ENCODE assay signal across 16 cellular contexts in genomic region chr3:30440880-30441279, GRCh38.
DNase-seq lines count a peak whose midpoint lies in the region; ATAC-seq and TF ChIP-seq lines count a peak whose summit lies in the region.
"Had no signal": no experiment of that assay in that cellular context is flagged by ENCODE, and none has a peak within 500 bp of the region (broad histone marks: within the 10 kb centered on the region; RNA-seq: fewer than 3 reads in every experiment).

No MANE protein-coding gene starts in this region.

- H3K27ac Mint-ChIP-seq in endodermal cell = peak overlapping the region; percentile 16
- no peak overlapping the region for H3K27ac Mint-ChIP-seq in activated CD4-positive, alpha-beta T cell treated with anti-CD3 and anti-CD28 coated beads, Interleukin-2, amount 10 ng/mL, durations not matched to agents 7 days and 5 days
- H3K27ac Mint-ChIP-seq: mesothelial cell of epicardium had no signal

- no peaks in the 10 kb centered on the region for H3K79me1 ChIP-seq in IMR-90 (ENCODE audit: low read depth in 1 of 2, low read length in 2 of 2)

- dilution Hi-C loops in IMR-90 (cut with HindIII; ENCODE audit: low sequenced_read_pairs, unreplicated experiment) = no loop called here

- H3K36me3 Mint-ChIP-seq in endodermal cell (ENCODE audit: low read depth) = no peaks in the 10 kb centered on the region
- H3K36me3 Mint-ChIP-seq in activated CD4-positive, alpha-beta T cell treated with anti-CD3 and anti-CD28 coated beads, Interleukin-2, amount 10 ng/mL, durations not matched to agents 7 days and 5 days (ENCODE audit: low read depth) = no peaks in the 10 kb centered on the region
- H3K36me3 Mint-ChIP-seq: mesothelial cell of epicardium had no signal

- WGBS in IMR-90 (ENCODE audit: extremely low coverage in 2 of 2, insufficient read length in 1 of 2), 2 experiments = no CpG with 5 or more reads among the region's 3 CpGs
- WGBS in endodermal cell (ENCODE audit: insufficient coverage in 1 of 2, insufficient read length in 1 of 2), 2 experiments = 74 to 75% methylated on average over 2 to 3 of the region's 3 CpGs
- 27 to 66% methylated on average over 3 of the region's 3 CpGs for WGBS in sigmoid colon, 2 donors

- no peak overlapping the region for H3K9ac ChIP-seq in IMR-90 (ENCODE audit: low read depth, low read length)
- H3K9ac ChIP-seq in endodermal cell (ENCODE audit: extremely low read depth, low read length, poor library complexity, severe bottlenecking) = no peak overlapping the region

- H2BK5ac ChIP-seq in IMR-90 (ENCODE audit: low read depth, low read length, poor library complexity, severe bottlenecking) = no peak overlapping the region

- TF ChIP-seq POLR2A in IMR-90 (IDR thresholded peaks at IDR 0.05; ENCODE audit: low read depth, low read length) = no peak
- no peak for TF ChIP-seq POLR2A in sigmoid colon (IDR thresholded peaks at IDR 0.05)
- no peak for TF ChIP-seq POLR2A in erythroblast (IDR thresholded peaks at IDR 0.05; ENCODE audit: low read length)

- BruUV-seq in IMR-90 (replicated peaks; lab: Mats Ljungman, UMichigan) (no TSS peak), A673 (replicated peaks; lab: Mats Ljungman, UMichigan) (no TSS peak)

- H3K9me3 Mint-ChIP-seq in endodermal cell = no peaks in the 10 kb centered on the region
- H3K9me3 Mint-ChIP-seq in activated CD4-positive, alpha-beta T cell treated with anti-CD3 and anti-CD28 coated beads, Interleukin-2, amount 10 ng/mL, durations not matched to agents 7 days and 5 days = peaks cover 3% of the 10 kb centered on the region

- peaks cover 10% of the 10 kb centered on the region for H3K4me1 ChIP-seq in IMR-90 (ENCODE audit: control insufficient read depth, insufficient read depth, low read length)
- H3K4me1 ChIP-seq in endodermal cell (ENCODE audit: control insufficient read depth, insufficient read depth, low read length) = peaks cover 27% of the 10 kb centered on the region
- H3K4me1 ChIP-seq in sigmoid colon = peaks cover 0 to 78% (median 64%) of the 10 kb centered on the region in 4 donors
- H3K4me1 ChIP-seq in A673 (ENCODE audit: insufficient read depth, low read length, poor library complexity, severe bottlenecking) = peaks cover 28% of the 10 kb centered on the region

- H3K4me3 ChIP-seq in IMR-90 (ENCODE audit: insufficient read depth, low read depth, low read length) (no peak overlapping the region), endodermal cell (ENCODE audit: low read length) (peak overlapping the region; percentile 38), sigmoid colon (no peak overlapping the region), A673 (ENCODE audit: low read depth, low read length, poor library complexity, severe bottlenecking) (no peak overlapping the region)
- H3K4me3 ChIP-seq: hepatocyte had no signal

- H3K4me1 Mint-ChIP-seq in endodermal cell = peaks cover 33% of the 10 kb centered on the region
- peaks cover 11% of the 10 kb centered on the region for H3K4me1 Mint-ChIP-seq in activated CD4-positive, alpha-beta T cell treated with anti-CD3 and anti-CD28 coated beads, Interleukin-2, amount 10 ng/mL, durations not matched to agents 7 days and 5 days

- no peak overlapping the region for H3K4me3 Mint-ChIP-seq in endodermal cell
- no peak overlapping the region for H3K4me3 Mint-ChIP-seq in activated CD4-positive, alpha-beta T cell treated with anti-CD3 and anti-CD28 coated beads, Interleukin-2, amount 10 ng/mL, durations not matched to agents 7 days and 5 days
- H3K4me3 Mint-ChIP-seq: mesothelial cell of epicardium had no signal

- H3K27ac ChIP-seq in IMR-90 (ENCODE audit: insufficient read depth, low read length) (no peak overlapping the region), endodermal cell (ENCODE audit: low read depth, low read length) (no peak overlapping the region), sigmoid colon (peak overlapping the region; percentile 74 to 89 (median 82)), A673 (ENCODE audit: low read depth, low read length, poor library complexity, severe bottlenecking) (no peak overlapping the region)
- H3K27ac ChIP-seq: brain microvascular endothelial cell, hepatocyte had no signal

- H3K27me3 ChIP-seq in IMR-90 (ENCODE audit: control insufficient read depth, insufficient read depth, low read length) (no peaks in the 10 kb centered on the region), endodermal cell (ENCODE audit: control insufficient read depth, insufficient read depth, low read length, poor library complexity, severe bottlenecking) (no peaks in the 10 kb centered on the region), sigmoid colon (no peaks in the 10 kb centered on the region), A673 (replicated peaks; ENCODE audit: insufficient read depth, low read depth, low read length, poor library complexity) (no peaks in the 10 kb centered on the region)
- H3K27me3 ChIP-seq: brain microvascular endothelial cell, hepatocyte had no signal

- 0 out of 2 replicates have a peak overlapping the region, but pooled peaks have one; percentile 1 for H2BK20ac ChIP-seq in IMR-90 (ENCODE audit: low read depth, low read length)

- no peak for TF ChIP-seq CTCF in IMR-90 (conservative IDR thresholded peaks at IDR 0.05; ENCODE audit: low read depth, low read length)
- no peak for TF ChIP-seq CTCF in endodermal cell (conservative IDR thresholded peaks at IDR 0.05)
- TF ChIP-seq CTCF in sigmoid colon (IDR thresholded peaks at IDR 0.05) = no peak
- TF ChIP-seq CTCF in A673 (conservative IDR thresholded peaks at IDR 0.05; ENCODE audit: low read depth, low read length) = no peak

- no peak overlapping the region; the same call in 2 of the 3 replicates for H2BK15ac ChIP-seq in IMR-90 (ENCODE audit: low read depth, low read length)

- in situ Hi-C loops in IMR-90 (cut with MboI; ENCODE audit: low sequenced_read_pairs) = no loop called here

- H3K4me2 ChIP-seq in IMR-90 (ENCODE audit: low read depth, low read length) = no peak overlapping the region
- H3K4me2 ChIP-seq: hepatocyte had no signal

- no peak overlapping the region for H2AFZ ChIP-seq in IMR-90 (replicated peaks; ENCODE audit: low read length, poor library complexity)
- H2AFZ ChIP-seq: hepatocyte had no signal

- no peak overlapping the region for H2BK120ac ChIP-seq in IMR-90 (ENCODE audit: low read depth, low read length)

- peak overlapping the region; percentile 5; the same call in 1 of the 2 replicates for H2AK5ac ChIP-seq in IMR-90 (ENCODE audit: low read depth, low read length)

- H4K20me1 ChIP-seq in IMR-90 (ENCODE audit: insufficient read depth, low read length) = no peaks in the 10 kb centered on the region

- 0 out of 2 replicates have a peak overlapping the region, but pooled peaks have one; percentile 1 for H3K4ac ChIP-seq in IMR-90 (ENCODE audit: low read depth, low read length)

- TF ChIP-seq EP300 in sigmoid colon (IDR thresholded peaks at IDR 0.05) = peak; percentile 99 to 100 (median 100)

- POLR2A ChIA-PET in IMR-90 (lab: Charles Lee; ENCODE audit: unreplicated experiment) (no interaction called here), A673 (lab: Charles Lee; ENCODE audit: low non-redundant PET) (no interaction called here)
- POLR2A ChIA-PET in activated CD4-positive, alpha-beta T cell treated with anti-CD3 and anti-CD28 coated beads, Interleukin-2, amount 10 ng/mL, durations not matched to agents 7 days and 5 days (lab: Charles Lee) = no interaction called here

- H3K36me3 ChIP-seq in IMR-90 (ENCODE audit: control insufficient read depth, insufficient read depth, low read length) (no peaks in the 10 kb centered on the region), endodermal cell (ENCODE audit: control insufficient read depth, insufficient read depth, low read length) (no peaks in the 10 kb centered on the region), sigmoid colon (no peaks in the 10 kb centered on the region), A673 (ENCODE audit: insufficient read depth, low read length, poor library complexity, severe bottlenecking) (no peaks in the 10 kb centered on the region)
- H3K36me3 ChIP-seq: brain microvascular endothelial cell had no signal

- TF ChIP-seq RAD21 in IMR-90 (IDR thresholded peaks at IDR 0.05; ENCODE audit: low read length) = no peak

- no peak for DNase-seq in IMR-90
- DNase-seq in endodermal cell = no peak
- peak; percentile 19 for DNase-seq in medulla oblongata (ENCODE audit: extremely low spot score)
- peak; percentile 90 for DNase-seq in sigmoid colon
- DNase-seq in activated CD4-positive, alpha-beta T cell treated with anti-CD3 and anti-CD28 coated beads, Interleukin-2, amount 10 ng/mL, durations not matched to agents 7 days and 5 days = no peak
- no peak for DNase-seq in activated naive CD4-positive, alpha-beta T cell (lab: John Stamatoyannopoulos, UW)
- no peak for DNase-seq in A673 (ENCODE audit: low spot score)
- no peak for DNase-seq in erythroblast (lab: John Stamatoyannopoulos, UW)
- DNase-seq: activated CD4-positive, alpha-beta T cell treated with anti-CD3 and anti-CD28 coated beads, Interleukin-2, amount 50 U/mL, for 4 hours; NCI-H1930; NCI-H82; SIG-M5; T-helper 9 cell had no signal

- no peak overlapping the region for H3K56ac ChIP-seq in IMR-90 (ENCODE audit: extremely low read depth, insufficient read depth, low read length)

- no peak overlapping the region for H4K91ac ChIP-seq in IMR-90 (ENCODE audit: insufficient read depth, low read depth, low read length)

- H3K18ac ChIP-seq in IMR-90 (ENCODE audit: low read depth, low read length) = peak overlapping the region; percentile 29

- H4K5ac ChIP-seq in IMR-90 (ENCODE audit: low read depth, low read length) = no peak overlapping the region

- no peak overlapping the region for H4K8ac ChIP-seq in IMR-90 (ENCODE audit: low read depth in 2 of 2, low read length in 2 of 2)

- H3K9me3 ChIP-seq in IMR-90 (ENCODE audit: control insufficient read depth, insufficient read depth, low read length) (peaks cover 2% of the 10 kb centered on the region; the same call in 1 of the 2 replicates), endodermal cell (ENCODE audit: control insufficient read depth, low read length) (no peaks in the 10 kb centered on the region), sigmoid colon (no peaks in the 10 kb centered on the region), A673 (ENCODE audit: low read depth, low read length, poor library complexity, severe bottlenecking) (no peaks in the 10 kb centered on the region)

- H3K23ac ChIP-seq in IMR-90 (ENCODE audit: low read depth, low read length) = no peak overlapping the region

- ATAC-seq in IMR-90 (ENCODE audit: low read depth) = no peak

- intact Hi-C loops in IMR-90 (cut with micrococcal nuclease) = no loop called here
- intact Hi-C loops in sigmoid colon (cut with DNase I) = loop anchor here (2.0 to 5.0 kb wide), 3 partner anchors 56 to 174 kb away; no protein-coding TSS in a partner anchor
- intact Hi-C loops in A673 (cut with micrococcal nuclease; ENCODE audit: unreplicated experiment) = no loop called here

- no peak overlapping the region for H3K14ac ChIP-seq in IMR-90 (replicated peaks; ENCODE audit: low read depth, low read length)

- H2AK9ac ChIP-seq in IMR-90 (replicated peaks; ENCODE audit: low read depth, low read length, poor library complexity) = no peak overlapping the region

- no peaks in the 10 kb centered on the region for H3K9me1 ChIP-seq in IMR-90 (ENCODE audit: insufficient read depth, low read length)

- CTCF ChIA-PET in IMR-90 (lab: Yijun Ruan, JAX) (no interaction called here), A673 (lab: Charles Lee) (no interaction called here)
- CTCF ChIA-PET in activated CD4-positive, alpha-beta T cell treated with anti-CD3 and anti-CD28 coated beads, Interleukin-2, amount 10 ng/mL, durations not matched to agents 7 days and 5 days (lab: Charles Lee) = interaction anchor here (1.3 kb wide), 1 partner anchor 13 kb away, joined by 3 read pairs; no protein-coding TSS in a partner anchor

- H3K27me3 Mint-ChIP-seq in endodermal cell (ENCODE audit: insufficient read depth) = no peaks in the 10 kb centered on the region
- no peaks in the 10 kb centered on the region for H3K27me3 Mint-ChIP-seq in activated CD4-positive, alpha-beta T cell treated with anti-CD3 and anti-CD28 coated beads, Interleukin-2, amount 10 ng/mL, durations not matched to agents 7 days and 5 days

Comparison
In these comparisons a context has a peak if more than half of its experiments do, and no peak if none do; other contexts are left out.
1. DNase-seq: peak in medulla oblongata (single experiment) and sigmoid colon (single experiment); none in IMR-90 (single experiment), endodermal cell (single experiment), activated CD4-positive, alpha-beta T cell treated with anti-CD3 and anti-CD28 coated beads, Interleukin-2, amount 10 ng/mL, durations not matched to agents 7 days and 5 days (single experiment), activated naive CD4-positive, alpha-beta T cell (0 of 4), A673 (single experiment) and erythroblast (0 of 2).
2. H3K27ac ChIP-seq: peak in sigmoid colon (4 of 4); none in IMR-90 (single experiment), endodermal cell (single experiment) and A673 (single experiment).